ENCODE assay signal across 18 cellular contexts in the genomic region with DNA sequence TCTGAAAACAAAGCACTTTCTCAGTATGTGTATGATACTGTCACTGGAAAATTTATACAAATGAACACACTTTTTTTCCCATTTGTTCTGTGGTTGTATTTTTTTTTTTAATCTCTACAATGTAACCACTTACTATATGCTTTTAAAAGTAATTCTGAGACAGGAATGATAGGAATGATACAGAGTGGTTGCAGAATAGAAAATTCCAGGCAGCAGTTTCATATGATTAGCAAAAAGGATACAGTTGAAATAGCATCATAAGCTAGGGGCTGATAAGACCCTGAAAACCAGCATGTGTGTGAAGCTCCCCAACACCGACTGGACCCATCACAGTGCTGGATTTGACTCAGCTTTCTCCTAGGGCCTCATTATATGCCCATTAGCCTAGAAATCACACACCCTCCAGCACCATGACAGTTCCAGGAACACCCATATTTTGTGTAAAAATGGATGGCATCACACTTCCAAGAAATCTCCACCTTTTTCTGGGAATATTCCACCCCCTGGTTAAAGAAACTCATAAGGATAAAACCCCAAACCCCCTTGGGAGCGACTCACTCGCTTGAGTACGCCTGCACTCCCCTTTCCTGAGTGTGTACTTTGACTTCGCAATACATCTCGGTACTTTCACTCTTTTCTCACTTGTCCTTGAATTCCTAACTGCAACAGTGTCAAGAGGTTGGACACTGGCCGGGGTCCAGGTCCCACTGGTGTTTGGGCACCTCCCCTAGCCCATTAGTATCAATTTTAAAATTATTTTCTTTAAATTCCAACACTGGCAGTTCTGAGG.
DNase-seq lines count a peak whose midpoint lies in the region; ATAC-seq, FAIRE-seq and TF ChIP-seq lines count a peak whose summit lies in the region.
"Had no signal": no experiment of that assay in that cellular context is flagged by ENCODE, and none has a peak within 500 bp of the region (broad histone marks: within the 10 kb centered on the region; RNA-seq: fewer than 3 reads in every experiment).

No MANE protein-coding gene starts in this region.

- no peak for DNase-seq in activated T-cell treated with anti-CD3 and anti-CD28 coated beads, Interleukin-2, amount 50 U/mL, for 72 hours
- DNase-seq in activated T-cell treated with anti-CD3 and anti-CD28 coated beads, Interleukin-2, amount 50 U/mL, for 1 hour, result no peak
- DNase-seq in K562 (ENCODE audit: extremely low read depth in 1 of 4, low spot score in 3 of 4), result peak in 1 of 4 experiments; percentile 9
- DNase-seq in non-pigmented ciliary epithelial cell (ENCODE audit: low read depth), result peak; percentile 10
- DNase-seq in NCI-H2196 treated with DMSO at 0.1 percent for 48 hours (lab: John Stamatoyannopoulos, UW; ENCODE audit: unreplicated experiment), result no peak
- DNase-seq in right cardiac atrium, result no peak
- no peak for DNase-seq in NCI-H128 (lab: John Stamatoyannopoulos, UW; ENCODE audit: unreplicated experiment)
- DNase-seq: 8988T, C1 segment of cervical spinal cord, NCI-H1417, NCI-H1930, NCI-H446, NCI-H69, Right ventricle myocardium superior had no signal

- FAIRE-seq in K562 (lab: Jason Lieb, UNC), result no peak
- FAIRE-seq: RCC 7860 had no signal

- H3K4me3 ChIP-seq in K562, result no peak overlapping the region
- no peak overlapping the region for H3K4me3 ChIP-seq in right cardiac atrium (ENCODE audit: low read length)
- H3K4me3 ChIP-seq: SK-N-MC had no signal

- H3K27ac ChIP-seq in K562 (ENCODE audit: extremely low read depth, low read depth, low read length) (no peak overlapping the region), right cardiac atrium (ENCODE audit: low read length) (no peak overlapping the region)
- H3K27ac ChIP-seq: SK-N-MC had no signal

- no peak overlapping the region for H3K9ac ChIP-seq in K562 (ENCODE audit: insufficient read depth in 1 of 2, low read depth in 2 of 2, low read length in 2 of 2)

- H3K27ac Mint-ChIP-seq in activated T-cell treated with anti-CD3 and anti-CD28 coated beads, Interleukin-2, amount 50 U/mL, for 72 hours, result peak overlapping the region; percentile 28
- H3K27ac Mint-ChIP-seq: IgD-negative memory B cell had no signal

- H3K4me3 Mint-ChIP-seq in activated T-cell treated with anti-CD3 and anti-CD28 coated beads, Interleukin-2, amount 50 U/mL, for 72 hours, result no peak overlapping the region
- H3K4me3 Mint-ChIP-seq: IgD-negative memory B cell had no signal

- BruUV-seq in K562 (replicated peaks; lab: Mats Ljungman, UMichigan), result no TSS peak

- CTCF ChIA-PET in K562 (lab: Yijun Ruan, JAX; ENCODE audit: low intra/inter-chr PET ratio), result no interaction called here

- H3K36me3 ChIP-seq in K562 (ENCODE audit: control insufficient read depth, insufficient read depth, low read length), result no peaks in the 10 kb centered on the region

- no peaks in the 10 kb centered on the region for H3K4me1 Mint-ChIP-seq in activated T-cell treated with anti-CD3 and anti-CD28 coated beads, Interleukin-2, amount 50 U/mL, for 72 hours (ENCODE audit: low read depth)
- H3K4me1 Mint-ChIP-seq: IgD-negative memory B cell had no signal

- no peaks in the 10 kb centered on the region for H3K4me1 ChIP-seq in K562 (replicated peaks in 1 of 2; ENCODE audit: control insufficient read depth in 2 of 2, insufficient read depth in 2 of 2, low read length in 2 of 2)
- no peaks in the 10 kb centered on the region for H3K4me1 ChIP-seq in right cardiac atrium (ENCODE audit: control insufficient read depth, insufficient read depth, low read length)

- H3K9me1 ChIP-seq in K562 (ENCODE audit: control insufficient read depth, insufficient read depth, low read length), result no peaks in the 10 kb centered on the region

- H4K20me1 ChIP-seq in K562 (replicated peaks; ENCODE audit: control insufficient read depth, insufficient read depth, low read length), result no peaks in the 10 kb centered on the region

- TF ChIP-seq EP300 in K562 (IDR thresholded peaks at IDR 0.05; ENCODE audit: low read length), result no peak

- H3K27me3 ChIP-seq in K562 (ENCODE audit: control insufficient read depth in 2 of 2, insufficient read depth in 2 of 2, low read length in 2 of 2), result no peaks in the 10 kb centered on the region
- H3K27me3 ChIP-seq in right cardiac atrium (ENCODE audit: control insufficient read depth, insufficient read depth), result no peaks in the 10 kb centered on the region

- 0 out of 2 replicates have a peak overlapping the region, but pooled peaks have one; percentile 9 for H2AFZ ChIP-seq in K562 (ENCODE audit: low read depth, low read length)

- POLR2A ChIA-PET in K562 (lab: Yijun Ruan, JAX), result no interaction called here

- TF ChIP-seq POLR2A in K562 (conservative IDR thresholded peaks at IDR 0.05), result no peak

- H3K27me3 Mint-ChIP-seq in activated T-cell treated with anti-CD3 and anti-CD28 coated beads, Interleukin-2, amount 50 U/mL, for 72 hours (ENCODE audit: low read depth), result no peaks in the 10 kb centered on the region
- H3K27me3 Mint-ChIP-seq: IgD-negative memory B cell had no signal

- intact Hi-C loops in K562 (cut with micrococcal nuclease), result no loop called here
- intact Hi-C loops in right cardiac atrium (cut with DNase I), result no loop called here

- no peak overlapping the region for H3K4me2 ChIP-seq in K562 (ENCODE audit: insufficient read depth, low read length)

- no peaks in the 10 kb centered on the region for H3K79me2 ChIP-seq in K562 (ENCODE audit: control insufficient read depth, insufficient read depth, low read length)

- no peaks in the 10 kb centered on the region for H3K36me3 Mint-ChIP-seq in activated T-cell treated with anti-CD3 and anti-CD28 coated beads, Interleukin-2, amount 50 U/mL, for 72 hours (ENCODE audit: insufficient read depth in 2 of 2)
- H3K36me3 Mint-ChIP-seq: IgD-negative memory B cell had no signal

- WGBS in K562 (ENCODE audit: insufficient coverage, low coverage, missing lambda C conversion rate), result 3% methylated on average over 7 of the region's 7 CpGs
- WGBS in right cardiac atrium, result 88% methylated on average over 7 of the region's 7 CpGs

- TF ChIP-seq RAD21 in K562 (CRISPR knock-in tag; conservative IDR thresholded peaks at IDR 0.05 in 1 of 2, IDR thresholded peaks at IDR 0.05 in 1 of 2), result no peak

- ATAC-seq in activated T-cell treated with anti-CD3 and anti-CD28 coated beads, Interleukin-2, amount 50 U/mL, for 72 hours (replicated peaks in 1 of 2), result no peak
- ATAC-seq in K562 (no peak; the same call in 2 of the 3 replicates), right cardiac atrium (no peak), GM21367 (IDR thresholded peaks at IDR 0.05; ENCODE audit: unreplicated experiment) (no peak)

- no peak for TF ChIP-seq CTCF in K562 (IDR thresholded peaks at IDR 0.05 in 2 of 3, conservative IDR thresholded peaks at IDR 0.05 in 1 of 3; ENCODE audit: insufficient read depth in 2 of 3, low read depth in 1 of 3, low read length in 3 of 3)

- H3K9me3 ChIP-seq in K562 (replicated peaks; ENCODE audit: control insufficient read depth, insufficient read depth, low read depth, low read length), result no peaks in the 10 kb centered on the region; the same call in 1 of the 2 replicates
- H3K9me3 ChIP-seq in right cardiac atrium (ENCODE audit: control insufficient read depth, low read length), result no peaks in the 10 kb centered on the region

- in situ Hi-C loops in K562 (cut with MboI), result no loop called here

- H3K9me3 Mint-ChIP-seq in activated T-cell treated with anti-CD3 and anti-CD28 coated beads, Interleukin-2, amount 50 U/mL, for 72 hours, result no peaks in the 10 kb centered on the region

TF ChIP-seq in K562, 482 proteins besides CTCF, POLR2A, EP300 and RAD21 (continues in another document):
- TF ChIP-seq ZBTB7A (IDR thresholded peaks at IDR 0.05; ENCODE audit: borderline replicate concordance, control insufficient read depth, low read depth, low read length) (no peak), SMAD2 (IDR thresholded peaks at IDR 0.05; ENCODE audit: low read depth, low read length) (no peak), HNRNPL (IDR thresholded peaks at IDR 0.05; ENCODE audit: low read depth, low read length) (no peak), MED1 (CRISPR knock-in tag; IDR thresholded peaks at IDR 0.05; ENCODE audit: borderline replicate concordance) (no peak), ZNF263 (CRISPR knock-in tag; IDR thresholded peaks at IDR 0.05; ENCODE audit: borderline replicate concordance) (no peak), ATF4 (CRISPR knock-in tag; IDR thresholded peaks at IDR 0.05) (no peak), LARP7 (IDR thresholded peaks at IDR 0.05) (no peak)
